Comparison of ENCODE assay signal across 1 cellular context in the genomic region with DNA sequence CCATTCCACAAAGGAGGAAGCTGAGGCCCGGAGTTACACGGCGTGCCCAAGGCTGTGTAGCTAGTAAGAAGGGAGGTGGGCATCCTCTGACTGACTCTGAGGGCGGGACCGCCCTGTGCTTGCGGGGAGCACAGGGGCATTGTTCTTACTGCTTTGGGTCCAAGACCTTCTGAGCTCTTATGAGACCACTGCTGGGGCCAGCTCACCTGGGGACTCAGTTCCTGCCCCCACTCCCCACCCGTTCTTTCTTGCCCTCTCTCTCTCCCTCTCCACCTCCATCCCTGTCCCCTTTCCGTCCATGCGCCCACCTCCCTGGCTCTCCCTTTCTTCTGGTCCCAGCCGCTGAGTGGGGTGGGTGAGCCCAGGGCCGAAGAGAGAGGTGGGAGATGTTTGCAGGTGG.
TF ChIP-seq lines count a peak whose summit lies in the region.

No MANE protein-coding gene starts in this region.

TF ChIP-seq in A549, 52 proteins besides CTCF, POLR2A, EP300 and RAD21 (continued from another document):
- TF ChIP-seq, protein P1, sequence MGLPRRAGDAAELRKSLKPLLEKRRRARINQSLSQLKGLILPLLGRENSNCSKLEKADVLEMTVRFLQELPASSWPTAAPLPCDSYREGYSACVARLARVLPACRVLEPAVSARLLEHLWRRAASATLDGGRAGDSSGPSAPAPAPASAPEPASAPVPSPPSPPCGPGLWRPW (IDR thresholded peaks at IDR 0.05) = no peak
- TF ChIP-seq HOXB5 (CRISPR knock-in tag; IDR thresholded peaks at IDR 0.05) = 0 out of 2 replicates have a peak, but pooled peaks have one; percentile 1
- TF ChIP-seq, protein P2, sequence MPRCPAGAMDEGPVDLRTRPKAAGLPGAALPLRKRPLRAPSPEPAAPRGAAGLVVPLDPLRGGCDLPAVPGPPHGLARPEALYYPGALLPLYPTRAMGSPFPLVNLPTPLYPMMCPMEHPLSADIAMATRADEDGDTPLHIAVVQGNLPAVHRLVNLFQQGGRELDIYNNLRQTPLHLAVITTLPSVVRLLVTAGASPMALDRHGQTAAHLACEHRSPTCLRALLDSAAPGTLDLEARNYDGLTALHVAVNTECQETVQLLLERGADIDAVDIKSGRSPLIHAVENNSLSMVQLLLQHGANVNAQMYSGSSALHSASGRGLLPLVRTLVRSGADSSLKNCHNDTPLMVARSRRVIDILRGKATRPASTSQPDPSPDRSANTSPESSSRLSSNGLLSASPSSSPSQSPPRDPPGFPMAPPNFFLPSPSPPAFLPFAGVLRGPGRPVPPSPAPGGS (IDR thresholded peaks at IDR 0.05) = no peak
